ENCODE assay signal across 11 cellular contexts in genomic region chr21:46115441-46116188, GRCh38. TPM values are rescaled to one million over a fixed set of nuclear protein-coding genes. Genes with fewer than 3 reads are reported as not detected.
DNase-seq lines count a peak whose midpoint lies in the region; ATAC-seq and TF ChIP-seq lines count a peak whose summit lies in the region.
"Had no signal": no experiment of that assay in that cellular context is flagged by ENCODE, and none has a peak within 500 bp of the region (broad histone marks: within the 10 kb centered on the region; RNA-seq: fewer than 3 reads in every experiment).

No MANE protein-coding gene starts in this region.

- H3K9me3 ChIP-seq in mucosa of descending colon (no peaks in the 10 kb centered on the region), Karpas-422 (ENCODE audit: low read length) (no peaks in the 10 kb centered on the region)

- no peak overlapping the region for H2AFZ ChIP-seq in Karpas-422 (ENCODE audit: low read length)

- H3K79me2 ChIP-seq in Karpas-422 (ENCODE audit: low read length) = no peaks in the 10 kb centered on the region

- H3K27ac ChIP-seq in dorsolateral prefrontal cortex = no peak overlapping the region
- H3K27ac ChIP-seq in Karpas-422 (ENCODE audit: low read length) = no peak overlapping the region

- intact Hi-C loops in cardiac septum (cut with DNase I) = no loop called here
- intact Hi-C loops in Right ventricle myocardium inferior (cut with DNase I) = no loop called here
- intact Hi-C loops in dorsolateral prefrontal cortex (cut with DNase I) = no loop called here
- intact Hi-C loops in mucosa of descending colon (cut with DNase I, micrococcal nuclease) = no loop called here

- no peaks in the 10 kb centered on the region for H3K9me2 ChIP-seq in Karpas-422 (replicated peaks; ENCODE audit: insufficient read depth, low read length)

- H3K27me3 ChIP-seq in dorsolateral prefrontal cortex = peaks cover 0 to 5% (median 0%) of the 10 kb centered on the region in 45 donors
- no peaks in the 10 kb centered on the region for H3K27me3 ChIP-seq in Karpas-422 (ENCODE audit: low read length)
- H3K27me3 ChIP-seq: breast epithelium had no signal

- no peak overlapping the region for H3K9ac ChIP-seq in Karpas-422 (ENCODE audit: low read length)

- no peak for TF ChIP-seq CTCF in dorsolateral prefrontal cortex (IDR thresholded peaks at IDR 0.05 in 54 of 56, conservative IDR thresholded peaks at IDR 0.05 in 2 of 56; ENCODE audit: low read depth in 1 of 56, partially characterized antibody in 56 of 56)
- no peak for TF ChIP-seq CTCF in mucosa of descending colon (IDR thresholded peaks at IDR 0.05)

- no peak for ATAC-seq in Right ventricle myocardium inferior
- ATAC-seq in mucosa of descending colon = no peak
- ATAC-seq in GM18907 (IDR thresholded peaks at IDR 0.05; ENCODE audit: unreplicated experiment) = no peak

- peak; percentile 46 for DNase-seq in cardiac septum (ENCODE audit: low spot score)
- DNase-seq in Right ventricle myocardium inferior (ENCODE audit: missing footprints) = no peak
- peak in 6 of 10 donors; percentile 1 to 34 (median 16) for DNase-seq in dorsolateral prefrontal cortex
- peak in 2 of 3 donors; percentile 8 to 27 for DNase-seq in mucosa of descending colon
- DNase-seq in ureter (ENCODE audit: low spot score) = peak; percentile 38
- no peak for DNase-seq in Karpas-422
- no peak for DNase-seq in NAMALWA (ENCODE audit: low spot score)
- DNase-seq: DMS153; stimulated activated CD4-positive, alpha-beta T cell treated with anti-CD3 and anti-CD28 coated beads, Interleukin-4, amount 100 ng/mL, for 4 hours had no signal

- H3K4me2 ChIP-seq in Karpas-422 (ENCODE audit: low read depth, low read length, poor library complexity, severe bottlenecking) = no peak overlapping the region

- H3K4me3 ChIP-seq in dorsolateral prefrontal cortex = no peak overlapping the region
- H3K4me3 ChIP-seq in mucosa of descending colon = no peak overlapping the region
- no peak overlapping the region for H3K4me3 ChIP-seq in Karpas-422 (ENCODE audit: low read length)
- H3K4me3 ChIP-seq: breast epithelium had no signal

- H3K4me1 ChIP-seq in mucosa of descending colon (ENCODE audit: low read depth) (no peaks in the 10 kb centered on the region), Karpas-422 (ENCODE audit: low read length) (no peaks in the 10 kb centered on the region)
- H3K4me1 ChIP-seq: breast epithelium had no signal

- no peaks in the 10 kb centered on the region for H4K20me1 ChIP-seq in Karpas-422 (ENCODE audit: insufficient read depth, low read depth, low read length)

- H3K36me3 ChIP-seq in mucosa of descending colon (ENCODE audit: low read depth) (no peaks in the 10 kb centered on the region), Karpas-422 (ENCODE audit: insufficient read depth, low read length) (no peaks in the 10 kb centered on the region)
- H3K36me3 ChIP-seq: breast epithelium had no signal

RNA-seq across cellular contexts. Expression of gene COL6A2, which starts 17.7 kb away (rescaled TPM):
- total RNA-seq in cardiac septum (157 TPM), Right ventricle myocardium inferior (254 TPM), dorsolateral prefrontal cortex (10 to 100 TPM in 83 of 120 experiments, 1 to 10 TPM in 37; 4.3 to 57.2 (median 12.6) TPM), mucosa of descending colon (100 to 1,000 TPM in 2 of 3 donors, 10 to 100 TPM in 1; 65.1 to 858 (median 191) TPM), ureter (357 TPM)
- total RNA-seq in Karpas-422 (2014; rRNA removed; shearing (Covaris generic); ENCODE audit: low replicate concordance) = not detected in 2 replicates

RNA-seq across cellular contexts. Expression of gene FTCD, which starts 39.8 kb away (rescaled TPM):
- 0.83 TPM for total RNA-seq in cardiac septum
- 1.2 TPM for total RNA-seq in Right ventricle myocardium inferior
- 10 to 100 TPM in 104 of 120 experiments, 1 to 10 TPM in 16; 4.0 to 48.0 (median 20.5) TPM for total RNA-seq in dorsolateral prefrontal cortex
- total RNA-seq in mucosa of descending colon = 1 to 10 TPM in 1 of 3 donors, under 1 TPM in 1, not detected in 1; 0.36 to 2.1 TPM
- total RNA-seq in ureter = 0.91 TPM
- 0.14 TPM in 1 of 2 replicates, not detected in the other for total RNA-seq in Karpas-422 (2014; rRNA removed; shearing (Covaris generic); ENCODE audit: low replicate concordance)

Comparison
In these comparisons a context has a peak if more than half of its experiments do, and no peak if none do; other contexts are left out.
1. DNase-seq: peak in cardiac septum (single experiment), dorsolateral prefrontal cortex (6 of 10), mucosa of descending colon (2 of 3) and ureter (single experiment); none in Right ventricle myocardium inferior (single experiment), Karpas-422 (single experiment) and NAMALWA (single experiment).